ENCODE assay signal across 8 cellular contexts in the genomic region with DNA sequence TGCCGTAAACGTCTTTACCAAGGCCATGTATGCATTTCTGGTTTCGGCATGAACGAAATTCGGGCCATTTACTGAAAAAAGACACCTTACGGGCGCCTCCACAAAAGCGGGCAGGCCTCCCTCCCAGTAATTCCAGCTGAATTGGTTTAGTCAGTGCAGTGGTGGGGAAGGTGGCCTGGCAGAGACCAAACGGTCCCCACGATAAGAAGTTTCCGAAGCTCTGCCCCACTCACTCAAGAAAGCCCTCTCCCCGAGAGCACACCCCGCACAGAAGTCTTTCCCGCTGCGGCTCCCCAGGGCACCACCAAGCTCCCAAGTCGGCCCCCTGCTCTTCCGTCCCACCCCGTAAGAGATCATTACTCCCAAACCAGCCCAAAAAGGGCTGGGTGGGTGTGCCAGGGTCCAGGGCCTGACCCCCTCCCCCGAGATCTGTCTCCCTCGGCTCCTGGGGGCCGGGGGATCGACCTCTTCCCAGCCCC.
A peak's percentile ranks its signal among the peaks of the same experiment; 100 is the strongest.
DNase-seq lines count a peak whose midpoint lies in the region; ATAC-seq, FAIRE-seq and TF ChIP-seq lines count a peak whose summit lies in the region.

No MANE protein-coding gene starts in this region.

- H3K4me3 ChIP-seq in OCI-LY3 (ENCODE audit: low read length) (peak overlapping the region; percentile 99), bronchial epithelial cell (ENCODE audit: low read depth, low read length) (peak overlapping the region; percentile 57), right lobe of liver (peak overlapping the region; percentile 95 to 96 (median 96))

- TF ChIP-seq CTCF in OCI-LY3 (IDR thresholded peaks at IDR 0.05; ENCODE audit: low read depth, low read length): no peak
- TF ChIP-seq CTCF in bronchial epithelial cell (IDR thresholded peaks at IDR 0.05; ENCODE audit: insufficient read depth, low read length, severe bottlenecking): no peak
- no peak for TF ChIP-seq CTCF in right lobe of liver (IDR thresholded peaks at IDR 0.05)

- H4K20me1 ChIP-seq in OCI-LY3 (ENCODE audit: insufficient read depth, low read length): peaks cover 32% of the 10 kb centered on the region

- peaks cover 23% of the 10 kb centered on the region for H3K4me1 ChIP-seq in OCI-LY3 (ENCODE audit: low read length)
- peaks cover 0 to 27% (median 2%) of the 10 kb centered on the region in 4 donors for H3K4me1 ChIP-seq in right lobe of liver

- H3K9ac ChIP-seq in OCI-LY3 (ENCODE audit: low read length): peak overlapping the region; percentile 95

- no peak for FAIRE-seq in bronchial epithelial cell (lab: Jason Lieb, UNC)

- H3K9me3 ChIP-seq in OCI-LY3 (ENCODE audit: insufficient read depth, low read length): no peaks in the 10 kb centered on the region
- no peaks in the 10 kb centered on the region for H3K9me3 ChIP-seq in right lobe of liver

- intact Hi-C loops in right lobe of liver (cut with DNase I): no loop called here

- peak overlapping the region; percentile 98 for H3K4me2 ChIP-seq in OCI-LY3 (ENCODE audit: low read length)

- H3K27ac ChIP-seq in OCI-LY3 (ENCODE audit: low read length): peak overlapping the region; percentile 75
- peak overlapping the region; percentile 68 to 76 (median 76) for H3K27ac ChIP-seq in right lobe of liver
- peak overlapping the region; percentile 71 for H3K27ac ChIP-seq in substantia nigra (ENCODE audit: low read depth, low read length, poor library complexity, severe bottlenecking)

- H3K79me2 ChIP-seq in OCI-LY3 (ENCODE audit: low read length): peaks cover 53% of the 10 kb centered on the region

- 10% methylated on average over 18 of the region's 22 CpGs for WGBS in right lobe of liver (ENCODE audit: insufficient coverage, low coverage, low lambda C conversion rate, missing lambda C conversion rate)

- peak; percentile 35 for DNase-seq in Ammon's horn (ENCODE audit: low spot score)
- no peak for DNase-seq in bronchial epithelial cell (ENCODE audit: low read depth)
- DNase-seq in right lobe of liver: peak in 1 of 3 donors; percentile 45
- DNase-seq in substantia nigra (lab: John Stamatoyannopoulos, UW): peak in 6 of 49 donors; percentile 14 to 53 (median 18)

- ATAC-seq in GM19455 (IDR thresholded peaks at IDR 0.05; ENCODE audit: unreplicated experiment): peak; percentile 7
- peak in 2 of 4 donors; percentile 1 to 2 for ATAC-seq in right lobe of liver
- no peak for ATAC-seq in GM18517 (IDR thresholded peaks at IDR 0.05; ENCODE audit: unreplicated experiment)
- no peak for ATAC-seq in HG03097 (IDR thresholded peaks at IDR 0.05; ENCODE audit: low FRiP score, unreplicated experiment)

- H3K36me3 ChIP-seq in OCI-LY3 (replicated peaks; ENCODE audit: low read depth, low read length) (peaks cover 3% of the 10 kb centered on the region), bronchial epithelial cell (ENCODE audit: control insufficient read depth, insufficient read depth, low read length) (no peaks in the 10 kb centered on the region), right lobe of liver (no peaks in the 10 kb centered on the region)

- no peaks in the 10 kb centered on the region for H3K27me3 ChIP-seq in OCI-LY3 (ENCODE audit: low read depth, low read length)
- H3K27me3 ChIP-seq in bronchial epithelial cell (ENCODE audit: control insufficient read depth, insufficient read depth, low read length): no peaks in the 10 kb centered on the region
- H3K27me3 ChIP-seq in right lobe of liver: no peaks in the 10 kb centered on the region

- H2AFZ ChIP-seq in OCI-LY3 (ENCODE audit: low read depth, low read length): peak overlapping the region; percentile 76; the same call in 1 of the 2 replicates

- TF ChIP-seq POLR2A in right lobe of liver (IDR thresholded peaks at IDR 0.05): no peak
